16 cellular contexts compared by ENCODE assay signal in genomic region chr10:28256776-28257175, GRCh38. TPM values are rescaled to one million over a fixed set of nuclear protein-coding genes. Genes with fewer than 3 reads are reported as not detected.
DNase-seq lines count a peak whose midpoint lies in the region; ATAC-seq and TF ChIP-seq lines count a peak whose summit lies in the region.
"Had no signal": no experiment of that assay in that cellular context is flagged by ENCODE, and none has a peak within 500 bp of the region (broad histone marks: within the 10 kb centered on the region; RNA-seq: fewer than 3 reads in every experiment).

No MANE protein-coding gene starts in this region.

- no peaks in the 10 kb centered on the region for H3K36me3 Mint-ChIP-seq in MCF 10A (ENCODE audit: insufficient read depth, unreplicated experiment)
- no peaks in the 10 kb centered on the region for H3K36me3 Mint-ChIP-seq in activated T-helper 17 cell treated with anti-CD3 and anti-CD28 coated beads, Interleukin-2, amount 50 U/mL, for 72 hours (ENCODE audit: low read depth)
- H3K36me3 Mint-ChIP-seq: CD4-positive, alpha-beta memory T cell had no signal

- in situ Hi-C loops in mammary epithelial cell (cut with MboI; ENCODE audit: low sequenced_read_pairs in 2 of 2) = no loop called here

- peak; percentile 43 for ATAC-seq in activated T-helper 17 cell treated with anti-CD3 and anti-CD28 coated beads, Interleukin-2, amount 50 U/mL, for 72 hours (replicated peaks)
- ATAC-seq in esophagus mucosa (peak; percentile 49), HG02678 (IDR thresholded peaks at IDR 0.05; ENCODE audit: unreplicated experiment) (no peak)
- ATAC-seq: HepG2 had no signal

- H3K9me3 Mint-ChIP-seq in MCF 10A (ENCODE audit: unreplicated experiment) = no peaks in the 10 kb centered on the region
- H3K9me3 Mint-ChIP-seq in activated T-helper 17 cell treated with anti-CD3 and anti-CD28 coated beads, Interleukin-2, amount 50 U/mL, for 72 hours = no peaks in the 10 kb centered on the region
- H3K9me3 Mint-ChIP-seq: CD4-positive, alpha-beta memory T cell had no signal

- H3K4me3 Mint-ChIP-seq in MCF 10A (ENCODE audit: unreplicated experiment) = no peak overlapping the region
- H3K4me3 Mint-ChIP-seq in activated T-helper 17 cell treated with anti-CD3 and anti-CD28 coated beads, Interleukin-2, amount 50 U/mL, for 72 hours = no peak overlapping the region
- H3K4me3 Mint-ChIP-seq: CD4-positive, alpha-beta memory T cell had no signal

- dilution Hi-C loops in mammary epithelial cell (cut with HindIII; ENCODE audit: low sequenced_read_pairs) = no loop called here

- CTCF ChIA-PET in mammary epithelial cell (lab: Charles Lee; ENCODE audit: low non-redundant PET) (no interaction called here), MCF 10A (lab: Yijun Ruan, JAX) (no interaction called here)

- BruUV-seq in mammary epithelial cell (replicated peaks; lab: Mats Ljungman, UMichigan) (no TSS peak), MCF 10A (replicated peaks; lab: Mats Ljungman, UMichigan) (no TSS peak)

- H3K9me3 ChIP-seq in mammary epithelial cell (replicated peaks; ENCODE audit: insufficient read depth, low read length) (no peaks in the 10 kb centered on the region), smooth muscle cell (replicated peaks; ENCODE audit: low read depth) (no peaks in the 10 kb centered on the region)

- peak; percentile 96 for DNase-seq in mammary epithelial cell
- no peak for DNase-seq in MCF 10A (ENCODE audit: unreplicated experiment)
- no peak for DNase-seq in smooth muscle cell (lab: John Stamatoyannopoulos, UW; ENCODE audit: unreplicated experiment)
- no peak for DNase-seq in KG1 (lab: John Stamatoyannopoulos, UW)
- DNase-seq in mesenteric fat pad (ENCODE audit: low spot score) = no peak
- DNase-seq: Calu3; CD4-positive, alpha-beta memory T cell; HCEC 1CT; MM.1S; NCI-H1105 treated with DMSO at 0.1 percent for 48 hours; NCI-H187; NCI-H69 had no signal

- intact Hi-C loops in mammary epithelial cell (cut with micrococcal nuclease) = loop anchor here (10.0 kb wide), 1 partner anchor 278 kb away; the partner anchor contains the start of gene WAC
- intact Hi-C loops in MCF 10A (cut with micrococcal nuclease) = no loop called here

- H3K4me3 ChIP-seq in mammary epithelial cell (replicated peaks in 1 of 3; ENCODE audit: insufficient read depth in 1 of 3, low read depth in 2 of 3, low read length in 3 of 3) (peak overlapping the region in 1 of 3 experiments; percentile 10), smooth muscle cell (no peak overlapping the region)

- H4K20me1 ChIP-seq in mammary epithelial cell (ENCODE audit: insufficient read depth, low read length) = no peaks in the 10 kb centered on the region
- H4K20me1 ChIP-seq in smooth muscle cell (ENCODE audit: low read depth) = no peaks in the 10 kb centered on the region

- H3K4me1 ChIP-seq in mammary epithelial cell (ENCODE audit: insufficient read depth, low read length) (peaks cover 39% of the 10 kb centered on the region), smooth muscle cell (ENCODE audit: low read depth) (no peaks in the 10 kb centered on the region)

- TF ChIP-seq CTCF in mammary epithelial cell (conservative IDR thresholded peaks at IDR 0.05 in 1 of 2, IDR thresholded peaks at IDR 0.05 in 1 of 2; ENCODE audit: extremely low read depth in 1 of 2, insufficient read depth in 1 of 2, low read depth in 1 of 2, low read length in 2 of 2) (no peak), MCF 10A (IDR thresholded peaks at IDR 0.05; ENCODE audit: unreplicated experiment) (no peak), smooth muscle cell (IDR thresholded peaks at IDR 0.05; ENCODE audit: borderline replicate concordance, insufficient read depth, poor library complexity, severe bottlenecking) (no peak)

- POLR2A ChIA-PET in MCF 10A (lab: Yijun Ruan, JAX) = interaction anchor here (1.0 kb wide), 1 partner anchor 46 kb away, joined by 3 read pairs; the partner anchor contains the start of gene MPP7

- H3K4me1 Mint-ChIP-seq in MCF 10A (ENCODE audit: insufficient read depth, unreplicated experiment) = peaks cover 15% of the 10 kb centered on the region
- peaks cover 8% of the 10 kb centered on the region for H3K4me1 Mint-ChIP-seq in activated T-helper 17 cell treated with anti-CD3 and anti-CD28 coated beads, Interleukin-2, amount 50 U/mL, for 72 hours

- H3K36me3 ChIP-seq in mammary epithelial cell (ENCODE audit: insufficient read depth, low read length) (no peaks in the 10 kb centered on the region), smooth muscle cell (ENCODE audit: low read depth) (no peaks in the 10 kb centered on the region)

- H3K79me2 ChIP-seq in mammary epithelial cell (ENCODE audit: insufficient read depth, low read length) (peaks cover 3% of the 10 kb centered on the region), smooth muscle cell (ENCODE audit: low read depth) (no peaks in the 10 kb centered on the region)

- no peaks in the 10 kb centered on the region for H3F3A ChIP-seq in smooth muscle cell (ENCODE audit: low read depth)

- H3K9ac ChIP-seq in mammary epithelial cell (ENCODE audit: insufficient read depth, low read length) (peak overlapping the region; percentile 70), smooth muscle cell (ENCODE audit: low read depth) (peak overlapping the region; percentile 27)

- no peaks in the 10 kb centered on the region for H3K27me3 Mint-ChIP-seq in MCF 10A (ENCODE audit: insufficient read depth, unreplicated experiment)
- H3K27me3 Mint-ChIP-seq in activated T-helper 17 cell treated with anti-CD3 and anti-CD28 coated beads, Interleukin-2, amount 50 U/mL, for 72 hours = no peaks in the 10 kb centered on the region
- H3K27me3 Mint-ChIP-seq: CD4-positive, alpha-beta memory T cell had no signal

- H3K27ac ChIP-seq in mammary epithelial cell (ENCODE audit: insufficient read depth, low read depth, low read length) (peak overlapping the region; percentile 90), smooth muscle cell (ENCODE audit: low read depth) (peak overlapping the region; percentile 42)

- H3K27ac Mint-ChIP-seq in MCF 10A (ENCODE audit: low read depth, unreplicated experiment) = no peak overlapping the region
- H3K27ac Mint-ChIP-seq in activated T-helper 17 cell treated with anti-CD3 and anti-CD28 coated beads, Interleukin-2, amount 50 U/mL, for 72 hours = no peak overlapping the region

- H3K4me2 ChIP-seq in mammary epithelial cell (ENCODE audit: insufficient read depth, low read depth, low read length) (peak overlapping the region; percentile 87), smooth muscle cell (no peak overlapping the region)

- H3K27me3 ChIP-seq in mammary epithelial cell (ENCODE audit: insufficient read depth, low read length) (no peaks in the 10 kb centered on the region), smooth muscle cell (ENCODE audit: low read depth) (no peaks in the 10 kb centered on the region)

- H2AFZ ChIP-seq in mammary epithelial cell (ENCODE audit: low read depth, low read length) (peak overlapping the region; percentile 87), smooth muscle cell (ENCODE audit: low read depth) (no peak overlapping the region)

- 18% methylated on average over 2 of the region's 2 CpGs for WGBS in mammary epithelial cell (ENCODE audit: low coverage, missing lambda C conversion rate)
- 46% methylated on average over 2 of the region's 2 CpGs for WGBS in smooth muscle cell (ENCODE audit: low lambda C conversion rate)

RNA-seq across cellular contexts. Expression of gene MPP7, which starts 46.1 kb away (rescaled TPM):
- 10 to 100 TPM in 1 of 2 donors, 1 to 10 TPM in 1; 10.0 to 23.0 TPM for total RNA-seq in mammary epithelial cell
- 3.5 TPM for polyA plus RNA-seq in mammary epithelial cell
- polyA minus RNA-seq in mammary epithelial cell = 18.9 TPM
- total RNA-seq in MCF 10A (2022) = 4.1 and 5.4 TPM in 2 replicates
- 1 to 10 TPM; 2.9 to 5.8 TPM for total RNA-seq in activated T-helper 17 cell treated with anti-CD3 and anti-CD28 coated beads, Interleukin-2, amount 50 U/mL, for 72 hours
- 53.6 TPM for total RNA-seq in esophagus mucosa
- total RNA-seq in smooth muscle cell = 3.4 TPM in 2 replicates
- polyA plus RNA-seq in smooth muscle cell = 0.80 and 3.6 TPM in 2 replicates
- 5.7 TPM for total RNA-seq in mesenteric fat pad
